In genomic region chr3:184299488-184300376, GRCh38 we compare ENCODE assay signal across 7 cellular contexts. TPM values are rescaled to one million over a fixed set of nuclear protein-coding genes. Genes with fewer than 3 reads are reported as not detected.
DNase-seq lines count a peak whose midpoint lies in the region; ATAC-seq and TF ChIP-seq lines count a peak whose summit lies in the region.

No MANE protein-coding gene starts in this region.

- intact Hi-C loops in PC-9 (cut with micrococcal nuclease; ENCODE audit: unreplicated experiment) = loop anchor here (1.0 to 2.0 kb wide), 7 partner anchors 15 to 245 kb away; partner anchors contain the start of genes AP2M1, CAMK2N2, EEF1AKMT4 and EIF4G1

- POLR2A ChIA-PET in PC-9 (lab: Charles Lee; ENCODE audit: unreplicated experiment) = interaction anchor here (0.6 to 0.7 kb wide), 4 partner anchors 43 to 72 kb away, joined by 3 to 4 read pairs (median 4); no protein-coding TSS in a partner anchor

- H3K27me3 ChIP-seq in GM23248 (replicated peaks; ENCODE audit: insufficient read depth) (no peaks in the 10 kb centered on the region), PC-9 (ENCODE audit: insufficient read depth, low read depth) (no peaks in the 10 kb centered on the region), neural progenitor cell (peaks cover 3% of the 10 kb centered on the region)

- peak overlapping the region; percentile 91 for H3K9ac ChIP-seq in GM23248
- peak overlapping the region; percentile 92 for H3K9ac ChIP-seq in neural progenitor cell

- H3K36me3 ChIP-seq in GM23248 (ENCODE audit: low read depth) (peaks cover 44% of the 10 kb centered on the region), PC-9 (ENCODE audit: low read depth) (peaks cover 45% of the 10 kb centered on the region), neural progenitor cell (peaks cover under 1% of the 10 kb centered on the region)

- peaks cover 19% of the 10 kb centered on the region for H3K4me1 ChIP-seq in GM23248 (ENCODE audit: insufficient read depth)
- peaks cover 15% of the 10 kb centered on the region for H3K4me1 ChIP-seq in PC-9 (replicated peaks; ENCODE audit: insufficient read depth)
- H3K4me1 ChIP-seq in neural progenitor cell = peaks cover 8% of the 10 kb centered on the region

- CTCF ChIA-PET in PC-9 (lab: Charles Lee) = no interaction called here

- H3K27me3 Mint-ChIP-seq in effector memory CD8-positive, alpha-beta T cell = no peaks in the 10 kb centered on the region
- peaks cover 2% of the 10 kb centered on the region for H3K27me3 Mint-ChIP-seq in neural progenitor cell (ENCODE audit: insufficient read depth, low read depth)

- peaks cover 57% of the 10 kb centered on the region for H3K79me2 ChIP-seq in GM23248 (ENCODE audit: insufficient read depth)
- H3K79me2 ChIP-seq in PC-9 (ENCODE audit: low read depth) = peaks cover 55% of the 10 kb centered on the region
- peaks cover 32% of the 10 kb centered on the region for H3K79me2 ChIP-seq in neural progenitor cell (ENCODE audit: low read depth)

- TSS peak; percentile 48 for BruUV-seq in PC-9 (replicated peaks; lab: Mats Ljungman, UMichigan)

- in situ Hi-C loops in GM23248 (cut with MboI) = no loop called here

- H3K27ac Mint-ChIP-seq in effector memory CD8-positive, alpha-beta T cell = peak overlapping the region; percentile 89 to 91
- peak overlapping the region; percentile 22 for H3K27ac Mint-ChIP-seq in neural progenitor cell

- no peaks in the 10 kb centered on the region for H3K9me3 ChIP-seq in GM23248 (ENCODE audit: low read depth)
- H3K9me3 ChIP-seq in PC-9 (ENCODE audit: insufficient read depth, low read depth) = no peaks in the 10 kb centered on the region
- H3K9me3 ChIP-seq in neural progenitor cell (ENCODE audit: low read depth) = no peaks in the 10 kb centered on the region

- H3K36me3 Mint-ChIP-seq in effector memory CD8-positive, alpha-beta T cell (ENCODE audit: insufficient read depth) = peaks cover 65% of the 10 kb centered on the region
- peaks cover 19% of the 10 kb centered on the region for H3K36me3 Mint-ChIP-seq in neural progenitor cell

- H3K4me2 ChIP-seq in GM23248 (ENCODE audit: unreplicated experiment) (peak overlapping the region; percentile 91), PC-9 (peak overlapping the region; percentile 96), neural progenitor cell (peak overlapping the region; percentile 88)

- no peak for TF ChIP-seq CTCF in PC-9 (conservative IDR thresholded peaks at IDR 0.05)
- no peak for TF ChIP-seq CTCF in neural progenitor cell (IDR thresholded peaks at IDR 0.05)

- H3K4me3 Mint-ChIP-seq in effector memory CD8-positive, alpha-beta T cell = peak overlapping the region; percentile 86 to 90
- H3K4me3 Mint-ChIP-seq in neural progenitor cell = peak overlapping the region; percentile 97

- H4K20me1 ChIP-seq in GM23248 (ENCODE audit: insufficient read depth) = no peaks in the 10 kb centered on the region
- peaks cover 42% of the 10 kb centered on the region for H4K20me1 ChIP-seq in PC-9 (ENCODE audit: insufficient read depth)
- H4K20me1 ChIP-seq in neural progenitor cell (ENCODE audit: low read depth) = peaks cover 20% of the 10 kb centered on the region

- peak overlapping the region; percentile 44 for H2AFZ ChIP-seq in GM23248
- H2AFZ ChIP-seq in PC-9 = peak overlapping the region; percentile 72
- H2AFZ ChIP-seq in neural progenitor cell (replicated peaks) = peak overlapping the region; percentile 57

- peak; percentile 86 for DNase-seq in GM23248
- DNase-seq in PC-9 = peak in 1 of 2 experiments; percentile 59
- DNase-seq in effector memory CD8-positive, alpha-beta T cell = no peak
- no peak for DNase-seq in neural progenitor cell (ENCODE audit: low spot score)
- no peak for DNase-seq in globus pallidus (ENCODE audit: low spot score)
- DNase-seq in cerebellar cortex (ENCODE audit: low spot score) = no peak
- no peak for DNase-seq in mesenteric fat pad (ENCODE audit: low spot score)

- peaks cover 11 to 25% of the 10 kb centered on the region in 2 donors for H3K4me1 Mint-ChIP-seq in effector memory CD8-positive, alpha-beta T cell (ENCODE audit: low read depth in 2 of 2)
- H3K4me1 Mint-ChIP-seq in neural progenitor cell = peaks cover 17% of the 10 kb centered on the region

- ATAC-seq in effector memory CD8-positive, alpha-beta T cell (replicated peaks) = no peak

- no peaks in the 10 kb centered on the region for H3K9me3 Mint-ChIP-seq in effector memory CD8-positive, alpha-beta T cell
- H3K9me3 Mint-ChIP-seq in neural progenitor cell = no peaks in the 10 kb centered on the region

- H3K4me3 ChIP-seq in GM23248 (peak overlapping the region; percentile 97), PC-9 (peak overlapping the region; percentile 100), neural progenitor cell (peak overlapping the region; percentile 87)

- H3K27ac ChIP-seq in GM23248 (peak overlapping the region; percentile 80), PC-9 (peak overlapping the region; percentile 57), neural progenitor cell (no peak overlapping the region)

- H3K9me2 ChIP-seq in GM23248 (ENCODE audit: insufficient read depth) (no peaks in the 10 kb centered on the region), PC-9 (ENCODE audit: insufficient read depth) (no peaks in the 10 kb centered on the region)

- 5 to 6% methylated on average over 26 to 27 of the region's 29 CpGs for whole genome bisulfite sequencing in GM23248 (ENCODE audit: low coverage in 1 of 2, low lambda C conversion rate in 2 of 2, missing lambda C conversion rate in 2 of 2), 2 experiments

- peaks cover 32% of the 10 kb centered on the region for H3F3A ChIP-seq in GM23248 (ENCODE audit: insufficient read depth)
- peaks cover 57% of the 10 kb centered on the region; the same call in 1 of the 2 replicates for H3F3A ChIP-seq in PC-9 (ENCODE audit: insufficient read depth, low read depth)
- H3F3A ChIP-seq in neural progenitor cell (ENCODE audit: low read depth) = peaks cover 9% of the 10 kb centered on the region

RNA-seq across cellular contexts. Expression of gene PSMD2, which starts 0.7 kb away (rescaled TPM):
- total RNA-seq in GM23248 (2014; rRNA removed; shearing (Covaris generic)) = 596 and 602 TPM in 2 replicates
- polyA plus RNA-seq in GM23248 (2016; fragmentation: Nextera tagmentation; extraction: Ambion mirVana) = 513 and 518 TPM in 2 replicates
- total RNA-seq in PC-9 (2021) (521 and 788 TPM in 2 replicates), neural progenitor cell (ENCODE audit: low replicate concordance) (234 and 476 TPM in 2 replicates), mesenteric fat pad (211 TPM)

RNA-seq across cellular contexts. Expression of gene EIF4G1, which starts 14.7 kb away (rescaled TPM):
- 366 and 370 TPM in 2 replicates for total RNA-seq in GM23248 (2014; rRNA removed; shearing (Covaris generic))
- 183 and 184 TPM in 2 replicates for polyA plus RNA-seq in GM23248 (2016; fragmentation: Nextera tagmentation; extraction: Ambion mirVana)
- total RNA-seq in PC-9 (2021) = 657 and 721 TPM in 2 replicates
- 137 and 207 TPM in 2 replicates for total RNA-seq in neural progenitor cell (ENCODE audit: low replicate concordance)
- 361 TPM for total RNA-seq in mesenteric fat pad

RNA-seq across cellular contexts. Expression of gene ECE2, which starts 23.9 kb away (rescaled TPM):
- total RNA-seq in GM23248 (2014; rRNA removed; shearing (Covaris generic)) = not detected in 2 replicates
- not detected in 2 replicates for polyA plus RNA-seq in GM23248 (2016; fragmentation: Nextera tagmentation; extraction: Ambion mirVana)
- total RNA-seq in PC-9 (2021) = not detected in 2 replicates
- total RNA-seq in neural progenitor cell (ENCODE audit: low replicate concordance) = 0.15 TPM in 1 of 2 replicates, not detected in the other
- total RNA-seq in mesenteric fat pad = not detected

RNA-seq across cellular contexts. Expression of gene FAM131A, which starts 37.7 kb away (rescaled TPM):
- total RNA-seq in GM23248 (2014; rRNA removed; shearing (Covaris generic)) = 24.5 and 44.9 TPM in 2 replicates
- polyA plus RNA-seq in GM23248 (2016; fragmentation: Nextera tagmentation; extraction: Ambion mirVana) = 5.6 and 7.0 TPM in 2 replicates
- 25.5 and 28.2 TPM in 2 replicates for total RNA-seq in PC-9 (2021)
- total RNA-seq in neural progenitor cell (ENCODE audit: low replicate concordance) = 17.2 and 37.7 TPM in 2 replicates
- total RNA-seq in mesenteric fat pad = 24.4 TPM

RNA-seq across cellular contexts. Expression of gene CAMK2N2, which starts 38.4 kb away (rescaled TPM):
- 0.11 TPM in 1 of 2 replicates, not detected in the other for total RNA-seq in GM23248 (2014; rRNA removed; shearing (Covaris generic))
- 0.14 TPM in 1 of 2 replicates, not detected in the other for polyA plus RNA-seq in GM23248 (2016; fragmentation: Nextera tagmentation; extraction: Ambion mirVana)
- total RNA-seq in PC-9 (2021) (2.2 and 2.6 TPM in 2 replicates), neural progenitor cell (ENCODE audit: low replicate concordance) (0.71 TPM in 1 of 2 replicates, not detected in the other), mesenteric fat pad (not detected)
